24 cellular contexts compared by ENCODE assay signal in genomic region chr11:34787348-34787747, GRCh38.
"Had no signal": no experiment of that assay in that cellular context is flagged by ENCODE, and none has a peak within 500 bp of the region (broad histone marks: within the 10 kb centered on the region; RNA-seq: fewer than 3 reads in every experiment).

No MANE protein-coding gene starts in this region.

- H3K27me3 ChIP-seq: dorsolateral prefrontal cortex, foreskin keratinocyte, hepatocyte, ovary, sigmoid colon, uterus had no signal

- H3K27ac Mint-ChIP-seq: activated naive CD4-positive, alpha-beta T cell treated with anti-CD3 and anti-CD28 coated beads, Interleukin-2, amount 50 U/mL, for 72 hours; activated T-cell treated with anti-CD3 and anti-CD28 coated beads, Interleukin-2, amount 50 U/mL, for 72 hours; stimulated activated effector memory CD8-positive, alpha-beta T cell treated with anti-CD3 and anti-CD28 coated beads, Interleukin-12 subunit alpha, Interleukin-12 subunit beta, amount 100 ng/mL, for 72 hours; stimulated activated naive CD8-positive, alpha-beta T cell treated with anti-CD3 and anti-CD28 coated beads, Interleukin-15, Interleukin-2, amounts not matched to agents 100 ng/mL and 50 ng/mL, for 24 hours; type B pancreatic cell had no signal

- H3K9me3 ChIP-seq: ovary, psoas muscle, sigmoid colon, uterus had no signal

- H3K36me3 Mint-ChIP-seq: stimulated activated effector memory CD8-positive, alpha-beta T cell treated with anti-CD3 and anti-CD28 coated beads, Interleukin-12 subunit alpha, Interleukin-12 subunit beta, amount 100 ng/mL, for 72 hours had no signal

- ATAC-seq: activated naive CD4-positive, alpha-beta T cell treated with anti-CD3 and anti-CD28 coated beads, Interleukin-2, amount 50 U/mL, for 72 hours; activated T-cell treated with anti-CD3 and anti-CD28 coated beads, Interleukin-2, amount 50 U/mL, for 72 hours; foreskin keratinocyte; left cardiac atrium; left ventricle myocardium superior; psoas muscle; stimulated activated effector memory CD8-positive, alpha-beta T cell treated with anti-CD3 and anti-CD28 coated beads, Interleukin-12 subunit alpha, Interleukin-12 subunit beta, amount 100 ng/mL, for 72 hours had no signal

- H3K4me1 Mint-ChIP-seq: stimulated activated effector memory CD8-positive, alpha-beta T cell treated with anti-CD3 and anti-CD28 coated beads, Interleukin-12 subunit alpha, Interleukin-12 subunit beta, amount 100 ng/mL, for 72 hours had no signal

- H3K4me3 Mint-ChIP-seq: activated T-cell treated with anti-CD3 and anti-CD28 coated beads, Interleukin-2, amount 50 U/mL, for 72 hours; naive B cell; stimulated activated effector memory CD8-positive, alpha-beta T cell treated with anti-CD3 and anti-CD28 coated beads, Interleukin-12 subunit alpha, Interleukin-12 subunit beta, amount 100 ng/mL, for 72 hours; stimulated activated naive CD8-positive, alpha-beta T cell treated with anti-CD3 and anti-CD28 coated beads, Interleukin-15, Interleukin-2, amounts not matched to agents 100 ng/mL and 50 ng/mL, for 24 hours; type B pancreatic cell had no signal

- H3K36me3 ChIP-seq: ovary, sigmoid colon, uterus had no signal

- H3K4me2 ChIP-seq: hepatocyte had no signal

- H3K27me3 Mint-ChIP-seq: type B pancreatic cell had no signal

- H3K4me3 ChIP-seq: coronary artery, dorsolateral prefrontal cortex, hepatocyte, ovary, psoas muscle, sigmoid colon, uterus had no signal

- H3K9me3 Mint-ChIP-seq: stimulated activated naive CD8-positive, alpha-beta T cell treated with anti-CD3 and anti-CD28 coated beads, Interleukin-15, Interleukin-2, amounts not matched to agents 100 ng/mL and 50 ng/mL, for 24 hours had no signal

- H3K4me1 ChIP-seq: foreskin keratinocyte, psoas muscle, sigmoid colon, uterus had no signal

- H3K79me2 ChIP-seq: hepatocyte had no signal

- H2AFZ ChIP-seq: hepatocyte had no signal

- H3K27ac ChIP-seq: coronary artery, dorsolateral prefrontal cortex, foreskin keratinocyte, hepatocyte, ovary, psoas muscle, sigmoid colon, uterus had no signal

- DNase-seq: activated CD4-positive, alpha-beta T cell treated with anti-CD3 and anti-CD28 coated beads for 4 hours; activated CD4-positive, alpha-beta T cell treated with anti-CD3 and anti-CD28 coated beads, Interleukin-2, amount 50 U/mL, for 4 hours; activated naive CD4-positive, alpha-beta T cell; activated T-cell treated with anti-CD3 and anti-CD28 coated beads for 4 hours; activated T-cell treated with anti-CD3 and anti-CD28 coated beads, Interleukin-2, amount 50 U/mL, for 72 hours; anterior cingulate cortex; dorsolateral prefrontal cortex; effector memory CD4-positive, alpha-beta T cell; foreskin keratinocyte; left cardiac atrium; left ventricle myocardium superior; naive B cell; ovary; psoas muscle; sigmoid colon; small intestine; stimulated activated CD4-positive, alpha-beta T cell treated with anti-CD3 and anti-CD28 coated beads, Interleukin-4, amount 100 ng/mL, for 24 hours; uterus had no signal
